In the genomic region with DNA sequence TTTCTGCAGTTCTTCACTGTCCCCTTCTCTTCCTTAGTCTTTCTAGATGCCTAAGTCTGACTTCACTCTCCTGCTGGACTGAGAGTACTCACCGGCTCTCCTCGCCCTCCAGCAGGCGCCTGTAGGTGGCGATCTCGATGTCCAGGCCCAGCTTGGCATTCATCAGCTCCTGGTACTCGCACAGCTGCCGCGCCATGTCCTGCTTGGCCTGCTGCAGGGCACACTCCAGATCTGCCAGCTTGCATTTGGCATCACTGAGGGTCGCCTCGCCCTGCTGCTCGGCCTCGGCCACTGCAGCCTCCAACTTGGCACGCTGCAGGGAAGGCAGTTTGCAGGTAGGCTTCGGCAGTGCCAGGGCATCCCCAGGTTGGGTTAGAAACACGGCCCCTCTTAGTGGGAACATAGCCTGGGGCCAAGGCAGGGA, we compare ENCODE assay signal across 8 cellular contexts.
DNase-seq lines count a peak whose midpoint lies in the region; ATAC-seq and TF ChIP-seq lines count a peak whose summit lies in the region.

No MANE protein-coding gene starts in this region.

- in situ Hi-C loops in astrocyte of the cerebellum (cut with HindIII; ENCODE audit: low sequenced_read_pairs), result no loop called here

- H3K4me3 ChIP-seq in astrocyte of the cerebellum (ENCODE audit: low read depth, low read length), result no peak overlapping the region

- ATAC-seq in GM18868 (IDR thresholded peaks at IDR 0.05; ENCODE audit: unreplicated experiment) (no peak), GM21619 (IDR thresholded peaks at IDR 0.05; ENCODE audit: unreplicated experiment) (no peak)

- TF ChIP-seq CTCF in astrocyte of the cerebellum (IDR thresholded peaks at IDR 0.05; ENCODE audit: low read depth, low read length, missing control alignments), result peak; percentile 71

- DNase-seq in COLO829 (ENCODE audit: low spot score) (peak; percentile 19), HuH-7.5 (ENCODE audit: low spot score) (peak; percentile 60), astrocyte of the cerebellum (ENCODE audit: low read depth) (no peak), kidney tubule cell (ENCODE audit: low spot score) (peak; percentile 61), COR-L47 (lab: John Stamatoyannopoulos, UW) (no peak), NK-92 (lab: John Stamatoyannopoulos, UW; ENCODE audit: unreplicated experiment) (no peak)

Comparison
In these comparisons a context has a peak if more than half of its experiments do, and no peak if none do; other contexts are left out.
1. DNase-seq: peak in COLO829 (single experiment), HuH-7.5 (single experiment) and kidney tubule cell (single experiment); none in astrocyte of the cerebellum (single experiment), COR-L47 (single experiment) and NK-92 (single experiment).